In the genomic region with DNA sequence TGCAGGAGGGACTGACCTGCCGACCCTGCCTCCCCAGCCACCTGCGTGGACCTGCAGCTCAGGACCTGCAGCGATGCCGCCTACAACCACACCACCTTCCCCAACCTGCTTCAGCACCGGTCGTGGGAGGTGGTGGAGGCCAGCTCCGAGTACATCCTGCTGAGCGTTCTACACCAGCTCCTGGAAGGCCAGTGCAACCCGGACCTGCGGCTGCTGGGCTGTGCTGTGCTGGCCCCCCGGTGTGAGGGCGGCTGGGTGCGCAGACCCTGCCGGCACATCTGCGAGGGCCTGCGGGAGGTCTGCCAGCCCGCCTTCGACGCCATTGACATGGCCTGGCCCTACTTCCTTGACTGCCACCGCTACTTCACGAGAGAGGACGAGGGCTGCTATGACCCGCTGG, we compare ENCODE assay signal across 2 cellular contexts.
TF ChIP-seq lines count a peak whose summit lies in the region.

No MANE protein-coding gene starts in this region.

TF ChIP-seq in HEK293, 187 proteins besides CTCF, POLR2A, EP300 and RAD21:
- TF ChIP-seq HOXA7 (CRISPR knock-in tag; IDR thresholded peaks at IDR 0.05; ENCODE audit: borderline replicate concordance), result no peak
- TF ChIP-seq EGR2 (tag by site-specific recombination; IDR thresholded peaks at IDR 0.05; ENCODE audit: low read depth), result 0 out of 2 replicates have a peak, but pooled peaks have one; percentile 33
- peak; percentile 25; the same call in 1 of the 2 replicates for TF ChIP-seq ZFHX2 (tag by site-specific recombination; conservative IDR thresholded peaks at IDR 0.05)
- no peak for TF ChIP-seq ZFP41 (tag by site-specific recombination; IDR thresholded peaks at IDR 0.05; ENCODE audit: borderline replicate concordance)

TF ChIP-seq in H1, 55 proteins besides CTCF, POLR2A, EP300 and RAD21:
- TF ChIP-seq RBBP5 (IDR thresholded peaks at IDR 0.05; ENCODE audit: borderline replicate concordance, low read depth, low read length), result no peak
- no peak for TF ChIP-seq CBX8 (IDR thresholded peaks at IDR 0.05; ENCODE audit: borderline replicate concordance, low read depth, low read length)
- no peak for TF ChIP-seq CEBPB (IDR thresholded peaks at IDR 0.05; ENCODE audit: low read depth, low read length)
- no peak for TF ChIP-seq CHD2 (IDR thresholded peaks at IDR 0.05; ENCODE audit: low read length)
- no peak for TF ChIP-seq BRCA1 (IDR thresholded peaks at IDR 0.05; ENCODE audit: low read depth, low read length)
